In genomic region chr17:4949321-4950074, GRCh38 we compare ENCODE assay signal across 8 cellular contexts. TPM values are rescaled to one million over a fixed set of nuclear protein-coding genes. Genes with fewer than 3 reads are reported as not detected.
A peak's percentile ranks its signal among the peaks of the same experiment; 100 is the strongest.
DNase-seq lines count a peak whose midpoint lies in the region; ATAC-seq and TF ChIP-seq lines count a peak whose summit lies in the region.

No MANE protein-coding gene starts in this region.

- peaks cover 29% of the 10 kb centered on the region for H3F3A ChIP-seq in GM23338 (replicated peaks; ENCODE audit: low read depth)

- H3K27me3 ChIP-seq in GM23338 (ENCODE audit: insufficient read depth): no peaks in the 10 kb centered on the region
- no peaks in the 10 kb centered on the region for H3K27me3 ChIP-seq in layer of hippocampus (ENCODE audit: control insufficient read depth, insufficient read depth, low read length)

- DNase-seq in ELF-1 (ENCODE audit: low read depth, low spot score) (peak; percentile 92), GM23338 (ENCODE audit: low spot score) (peak; percentile 68), NAMALWA (ENCODE audit: low spot score) (peak; percentile 84), choroid plexus epithelial cell (ENCODE audit: low read depth) (peak; percentile 84), SKM-1 treated with dmso at 0.1 percent for 144 hours (lab: John Stamatoyannopoulos, UW; ENCODE audit: unreplicated experiment) (no peak)
- DNase-seq in activated CD4-positive, alpha-beta T cell treated with anti-CD3 and anti-CD28 coated beads for 1 hour: peak; percentile 63
- peak; percentile 67 for DNase-seq in stimulated activated CD4-positive, alpha-beta T cell treated with anti-CD3 and anti-CD28 coated beads, Interleukin-2, amount 100 ng/mL, for 4 hours (ENCODE audit: low read depth)

- no peak for TF ChIP-seq CTCF in GM23338 (conservative IDR thresholded peaks at IDR 0.05; ENCODE audit: low read depth in 2 of 2)
- TF ChIP-seq CTCF in choroid plexus epithelial cell (conservative IDR thresholded peaks at IDR 0.05; ENCODE audit: low read depth, low read length): no peak

- peak overlapping the region; percentile 81 for H3K27ac Mint-ChIP-seq in GM23338

- H3K4me3 ChIP-seq in GM23338 (peak overlapping the region; percentile 96), choroid plexus epithelial cell (ENCODE audit: low read depth, low read length) (peak overlapping the region; percentile 99)

- no peaks in the 10 kb centered on the region; the same call in 2 of the 3 replicates for H3K9me3 Mint-ChIP-seq in GM23338

- peak; percentile 23 for ATAC-seq in GM23338

- peaks cover 39% of the 10 kb centered on the region for H3K4me1 ChIP-seq in GM23338 (ENCODE audit: insufficient read depth)

- peaks cover 34% of the 10 kb centered on the region for H3K36me3 Mint-ChIP-seq in GM23338 (ENCODE audit: low read depth)

- no peaks in the 10 kb centered on the region for H3K9me2 ChIP-seq in GM23338 (ENCODE audit: insufficient read depth)

- H3K79me2 ChIP-seq in GM23338 (replicated peaks; ENCODE audit: insufficient read depth): peaks cover 35% of the 10 kb centered on the region

- H4K20me1 ChIP-seq in GM23338 (replicated peaks; ENCODE audit: insufficient read depth): peaks cover 15% of the 10 kb centered on the region

- H3K4me2 ChIP-seq in GM23338: peak overlapping the region; percentile 96

- H3K27me3 Mint-ChIP-seq in GM23338 (ENCODE audit: insufficient read depth, low read depth, poor library complexity): peaks cover 34% of the 10 kb centered on the region

- peak overlapping the region; percentile 76 for H3K4me3 Mint-ChIP-seq in GM23338

- H3K27ac ChIP-seq in GM23338 (ENCODE audit: low read depth) (peak overlapping the region; percentile 100), layer of hippocampus (ENCODE audit: low read depth, low read length) (peak overlapping the region; percentile 97)

- H3K36me3 ChIP-seq in GM23338 (ENCODE audit: insufficient read depth): peaks cover 16% of the 10 kb centered on the region

- no peak overlapping the region for H2AFZ ChIP-seq in GM23338

- H3K4me1 Mint-ChIP-seq in GM23338: peaks cover 44% of the 10 kb centered on the region

TF ChIP-seq in GM23338, 12 proteins besides CTCF, POLR2A, EP300 and RAD21:
- no peak for TF ChIP-seq JUNB (IDR thresholded peaks at IDR 0.05; ENCODE audit: unreplicated experiment)
- no peak for TF ChIP-seq REST (IDR thresholded peaks at IDR 0.05; ENCODE audit: unreplicated experiment)
- no peak for TF ChIP-seq ZNF114 (CRISPR knock-in tag; IDR thresholded peaks at IDR 0.05)
- no peak for TF ChIP-seq EZH2phosphoT487 (IDR thresholded peaks at IDR 0.05; ENCODE audit: unreplicated experiment)
- TF ChIP-seq, protein P1, sequence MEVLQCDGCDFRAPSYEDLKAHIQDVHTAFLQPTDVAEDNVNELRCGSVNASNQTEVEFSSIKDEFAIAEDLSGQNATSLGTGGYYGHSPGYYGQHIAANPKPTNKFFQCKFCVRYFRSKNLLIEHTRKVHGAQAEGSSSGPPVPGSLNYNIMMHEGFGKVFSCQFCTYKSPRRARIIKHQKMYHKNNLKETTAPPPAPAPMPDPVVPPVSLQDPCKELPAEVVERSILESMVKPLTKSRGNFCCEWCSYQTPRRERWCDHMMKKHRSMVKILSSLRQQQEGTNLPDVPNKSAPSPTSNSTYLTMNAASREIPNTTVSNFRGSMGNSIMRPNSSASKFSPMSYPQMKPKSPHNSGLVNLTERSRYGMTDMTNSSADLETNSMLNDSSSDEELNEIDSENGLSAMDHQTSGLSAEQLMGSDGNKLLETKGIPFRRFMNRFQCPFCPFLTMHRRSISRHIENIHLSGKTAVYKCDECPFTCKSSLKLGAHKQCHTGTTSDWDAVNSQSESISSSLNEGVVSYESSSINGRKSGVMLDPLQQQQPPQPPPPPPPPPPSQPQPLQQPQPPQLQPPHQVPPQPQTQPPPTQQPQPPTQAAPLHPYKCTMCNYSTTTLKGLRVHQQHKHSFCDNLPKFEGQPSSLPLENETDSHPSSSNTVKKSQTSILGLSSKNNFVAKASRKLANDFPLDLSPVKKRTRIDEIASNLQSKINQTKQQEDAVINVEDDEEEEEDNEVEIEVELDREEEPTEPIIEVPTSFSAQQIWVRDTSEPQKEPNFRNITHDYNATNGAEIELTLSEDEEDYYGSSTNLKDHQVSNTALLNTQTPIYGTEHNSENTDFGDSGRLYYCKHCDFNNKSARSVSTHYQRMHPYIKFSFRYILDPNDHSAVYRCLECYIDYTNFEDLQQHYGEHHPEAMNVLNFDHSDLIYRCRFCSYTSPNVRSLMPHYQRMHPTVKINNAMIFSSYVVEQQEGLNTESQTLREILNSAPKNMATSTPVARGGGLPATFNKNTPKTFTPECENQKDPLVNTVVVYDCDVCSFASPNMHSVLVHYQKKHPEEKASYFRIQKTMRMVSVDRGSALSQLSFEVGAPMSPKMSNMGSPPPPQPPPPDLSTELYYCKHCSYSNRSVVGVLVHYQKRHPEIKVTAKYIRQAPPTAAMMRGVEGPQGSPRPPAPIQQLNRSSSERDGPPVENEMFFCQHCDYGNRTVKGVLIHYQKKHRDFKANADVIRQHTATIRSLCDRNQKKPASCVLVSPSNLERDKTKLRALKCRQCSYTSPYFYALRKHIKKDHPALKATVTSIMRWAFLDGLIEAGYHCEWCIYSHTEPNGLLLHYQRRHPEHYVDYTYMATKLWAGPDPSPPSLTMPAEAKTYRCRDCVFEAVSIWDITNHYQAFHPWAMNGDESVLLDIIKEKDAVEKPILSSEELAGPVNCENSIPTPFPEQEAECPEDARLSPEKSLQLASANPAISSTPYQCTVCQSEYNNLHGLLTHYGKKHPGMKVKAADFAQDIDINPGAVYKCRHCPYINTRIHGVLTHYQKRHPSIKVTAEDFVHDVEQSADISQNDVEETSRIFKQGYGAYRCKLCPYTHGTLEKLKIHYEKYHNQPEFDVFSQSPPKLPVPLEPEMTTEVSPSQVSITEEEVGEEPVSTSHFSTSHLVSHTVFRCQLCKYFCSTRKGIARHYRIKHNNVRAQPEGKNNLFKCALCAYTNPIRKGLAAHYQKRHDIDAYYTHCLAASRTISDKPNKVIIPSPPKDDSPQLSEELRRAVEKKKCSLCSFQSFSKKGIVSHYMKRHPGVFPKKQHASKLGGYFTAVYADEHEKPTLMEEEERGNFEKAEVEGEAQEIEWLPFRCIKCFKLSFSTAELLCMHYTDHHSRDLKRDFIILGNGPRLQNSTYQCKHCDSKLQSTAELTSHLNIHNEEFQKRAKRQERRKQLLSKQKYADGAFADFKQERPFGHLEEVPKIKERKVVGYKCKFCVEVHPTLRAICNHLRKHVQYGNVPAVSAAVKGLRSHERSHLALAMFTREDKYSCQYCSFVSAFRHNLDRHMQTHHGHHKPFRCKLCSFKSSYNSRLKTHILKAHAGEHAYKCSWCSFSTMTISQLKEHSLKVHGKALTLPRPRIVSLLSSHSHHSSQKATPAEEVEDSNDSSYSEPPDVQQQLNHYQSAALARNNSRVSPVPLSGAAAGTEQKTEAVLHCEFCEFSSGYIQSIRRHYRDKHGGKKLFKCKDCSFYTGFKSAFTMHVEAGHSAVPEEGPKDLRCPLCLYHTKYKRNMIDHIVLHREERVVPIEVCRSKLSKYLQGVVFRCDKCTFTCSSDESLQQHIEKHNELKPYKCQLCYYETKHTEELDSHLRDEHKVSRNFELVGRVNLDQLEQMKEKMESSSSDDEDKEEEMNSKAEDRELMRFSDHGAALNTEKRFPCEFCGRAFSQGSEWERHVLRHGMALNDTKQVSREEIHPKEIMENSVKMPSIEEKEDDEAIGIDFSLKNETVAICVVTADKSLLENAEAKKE (CRISPR knock-in tag; IDR thresholded peaks at IDR 0.05): no peak

RNA-seq across cellular contexts. Expression of gene PFN1, which starts 1.2 kb away (rescaled TPM):
- 1,702 and 2,002 TPM in 2 replicates for total RNA-seq in GM23338 (2014; rRNA removed; shearing (Covaris generic))
- polyA plus RNA-seq in GM23338 (2016; fragmentation: Nextera tagmentation; extraction: Ambion mirVana): 3,646 and 3,709 TPM in 2 replicates

RNA-seq across cellular contexts. Expression of gene ENO3, which starts 1.4 kb away (rescaled TPM):
- total RNA-seq in GM23338 (2014; rRNA removed; shearing (Covaris generic)): 8.9 and 12.1 TPM in 2 replicates
- 19.6 and 25.5 TPM in 2 replicates for polyA plus RNA-seq in GM23338 (2016; fragmentation: Nextera tagmentation; extraction: Ambion mirVana)

RNA-seq across cellular contexts. Expression of gene RNF167, which starts 9.4 kb away (rescaled TPM):
- 84.4 and 87.0 TPM in 2 replicates for total RNA-seq in GM23338 (2014; rRNA removed; shearing (Covaris generic))
- polyA plus RNA-seq in GM23338 (2016; fragmentation: Nextera tagmentation; extraction: Ambion mirVana): 60.1 and 61.2 TPM in 2 replicates

RNA-seq across cellular contexts. Expression of gene SLC25A11, which starts 9.7 kb away (rescaled TPM):
- 70.4 and 73.6 TPM in 2 replicates for total RNA-seq in GM23338 (2014; rRNA removed; shearing (Covaris generic))
- polyA plus RNA-seq in GM23338 (2016; fragmentation: Nextera tagmentation; extraction: Ambion mirVana): 35.7 and 37.8 TPM in 2 replicates

RNA-seq across cellular contexts. Expression of gene GP1BA, which starts 17.4 kb away (rescaled TPM):
- not detected in 2 replicates for total RNA-seq in GM23338 (2014; rRNA removed; shearing (Covaris generic))
- polyA plus RNA-seq in GM23338 (2016; fragmentation: Nextera tagmentation; extraction: Ambion mirVana): 0.14 and 0.24 TPM in 2 replicates
